27 cellular contexts compared by ENCODE assay signal in genomic region chr11:71395774-71396173, GRCh38.
"Had no signal": no experiment of that assay in that cellular context is flagged by ENCODE, and none has a peak within 500 bp of the region (broad histone marks: within the 10 kb centered on the region; RNA-seq: fewer than 3 reads in every experiment).

No MANE protein-coding gene starts in this region.

- H3K4me3 ChIP-seq: neural progenitor cell, pancreas, prostate gland, right atrium auricular region, skin epidermis, smooth muscle cell, spleen, suprapubic skin, testis, tibial artery, transverse colon, upper lobe of right lung, uterus had no signal

- H3K4me2 ChIP-seq: neural progenitor cell, smooth muscle cell had no signal

- H3K27ac ChIP-seq: neural progenitor cell, neutrophil, pancreas, prostate gland, right atrium auricular region, skin epidermis, spleen, suprapubic skin, testis, tibial artery, transverse colon, upper lobe of right lung, uterus had no signal

- H3K9ac ChIP-seq: neural progenitor cell had no signal

- H3K4me1 ChIP-seq: pancreas, prostate gland, right atrium auricular region, spleen, suprapubic skin, tibial artery, transverse colon, upper lobe of right lung, uterus had no signal

- H3K27me3 ChIP-seq: pancreas, right atrium auricular region, testis, uterus had no signal

- ATAC-seq: natural killer cell; pancreas; sciatic nerve; stimulated activated memory B cell treated with anti-CD40 and anti-IgM and Interleukin-4, amounts not matched to agents 10 μg/mL and 1 μg/mL and 100 μg/mL, for 72 hours; stimulated activated naive CD8-positive, alpha-beta T cell treated with anti-CD3 and anti-CD28 coated beads, Interleukin-15, amount 100 ng/mL, for 72 hours; stimulated activated naive CD8-positive, alpha-beta T cell treated with anti-CD3 and anti-CD28 coated beads, Interleukin-15, Interleukin-2, amounts not matched to agents 100 U/mL and 50 U/mL, for 24 hours; upper lobe of right lung had no signal

- H3K36me3 ChIP-seq: neural progenitor cell, neutrophil, pancreas, prostate gland, right atrium auricular region, spleen, suprapubic skin, tibial artery, transverse colon, upper lobe of right lung, uterus had no signal

- DNase-seq: naive thymus-derived CD4-positive, alpha-beta T cell; natural killer cell; nucleus accumbens; pancreas; spleen; stimulated activated CD4-positive, alpha-beta T cell treated with anti-CD3 and anti-CD28 coated beads, Interleukin-12 subunit alpha, Interleukin-12 subunit beta, amount 100 ng/mL, for 4 hours; stimulated activated CD4-positive, alpha-beta T cell treated with anti-CD3 and anti-CD28 coated beads, Interleukin-1b, Interleukin-23, amount 100 ng/mL, for 48 hours; stimulated activated CD4-positive, alpha-beta T cell treated with anti-CD3 and anti-CD28 coated beads, Interleukin-4, amount 100 ng/mL, for 1 hour; stimulated activated CD4-positive, alpha-beta T cell treated with anti-CD3 and anti-CD28 coated beads, Interleukin-4, amount 100 ng/mL, for 4 hours; stimulated activated CD8-positive, alpha-beta memory T cell treated with anti-CD3 and anti-CD28 coated beads, Interleukin-4, amount 100 ng/mL, for 48 hours; stimulated activated naive CD4-positive, alpha-beta T cell; stimulated activated naive CD8-positive, alpha-beta T cell treated with anti-CD3 and anti-CD28 coated beads, Interleukin-15, amount 100 ng/mL, for 72 hours; stimulated activated naive CD8-positive, alpha-beta T cell treated with anti-CD3 and anti-CD28 coated beads, Interleukin-15, Interleukin-2, amounts not matched to agents 100 U/mL and 50 U/mL, for 24 hours; testis; tibial artery; transverse colon; upper lobe of right lung; uterus had no signal

- FAIRE-seq: pancreas had no signal

- H3K9me3 ChIP-seq: neutrophil, pancreas, prostate gland, right atrium auricular region, spleen, suprapubic skin, testis, tibial artery, transverse colon, upper lobe of right lung, uterus had no signal
